1 cellular context compared by ENCODE assay signal in genomic region chr15:29674661-29675533, GRCh38.
TF ChIP-seq lines count a peak whose summit lies in the region.

No MANE protein-coding gene starts in this region.

TF ChIP-seq in HepG2, 621 proteins besides CTCF, POLR2A, EP300 and RAD21 (continued from another document):
- no peak for TF ChIP-seq TBL1XR1 (IDR thresholded peaks at IDR 0.05; ENCODE audit: borderline replicate concordance, low read length, partially characterized antibody)
- TF ChIP-seq UBTF (CRISPR knock-in tag; IDR thresholded peaks at IDR 0.05), result peak; percentile 51; the same call in 1 of the 2 replicates
- TF ChIP-seq ZFP62 (CRISPR knock-in tag; IDR thresholded peaks at IDR 0.05), result no peak
- no peak for TF ChIP-seq MZF1 (CRISPR knock-in tag; IDR thresholded peaks at IDR 0.05; ENCODE audit: borderline replicate concordance)
- TF ChIP-seq ZBTB21 (CRISPR knock-in tag; IDR thresholded peaks at IDR 0.05), result no peak
- TF ChIP-seq ARID5B (CRISPR knock-in tag; IDR thresholded peaks at IDR 0.05), result no peak
- TF ChIP-seq ZNF343 (CRISPR knock-in tag; IDR thresholded peaks at IDR 0.05), result no peak
- peak; percentile 17; the same call in 1 of the 2 replicates for TF ChIP-seq ZNF788 (CRISPR knock-in tag; IDR thresholded peaks at IDR 0.05; ENCODE audit: borderline replicate concordance)
- TF ChIP-seq TOE1 (CRISPR knock-in tag; IDR thresholded peaks at IDR 0.05), result no peak
- no peak for TF ChIP-seq ELK4 (CRISPR knock-in tag; IDR thresholded peaks at IDR 0.05; ENCODE audit: borderline replicate concordance)
- TF ChIP-seq BHLHE40 (IDR thresholded peaks at IDR 0.05; ENCODE audit: low read length), result no peak
- TF ChIP-seq ZC3H4 (CRISPR knock-in tag; IDR thresholded peaks at IDR 0.05; ENCODE audit: borderline replicate concordance), result no peak
- no peak for TF ChIP-seq NFIC (IDR thresholded peaks at IDR 0.05; ENCODE audit: low read length)
- TF ChIP-seq ZBTB44 (CRISPR knock-in tag; IDR thresholded peaks at IDR 0.05), result no peak
- TF ChIP-seq ZNF761 (CRISPR knock-in tag; conservative IDR thresholded peaks at IDR 0.05), result no peak
- TF ChIP-seq HOXA5 (CRISPR knock-in tag; IDR thresholded peaks at IDR 0.05), result no peak
- no peak for TF ChIP-seq ZBTB46 (CRISPR knock-in tag; IDR thresholded peaks at IDR 0.05; ENCODE audit: borderline replicate concordance)
- no peak for TF ChIP-seq ZNF552 (CRISPR knock-in tag; IDR thresholded peaks at IDR 0.05; ENCODE audit: borderline replicate concordance)
- no peak for TF ChIP-seq SP4 (CRISPR knock-in tag; IDR thresholded peaks at IDR 0.05)
- TF ChIP-seq ZNF3 (CRISPR knock-in tag; IDR thresholded peaks at IDR 0.05), result no peak
- no peak for TF ChIP-seq TEAD3 (CRISPR knock-in tag; optimal IDR thresholded peaks at IDR 0.05; ENCODE audit: borderline replicate concordance)
- no peak for TF ChIP-seq YY1 (IDR thresholded peaks at IDR 0.05; ENCODE audit: insufficient read depth, insufficient replicate concordance, low read depth, low read length)
- TF ChIP-seq MYC (CRISPR knock-in tag; IDR thresholded peaks at IDR 0.05; ENCODE audit: borderline replicate concordance), result peak; percentile 29; the same call in 1 of the 2 replicates
- TF ChIP-seq ATF7 (IDR thresholded peaks at IDR 0.05), result no peak
- no peak for TF ChIP-seq ATF7 (CRISPR knock-in tag; IDR thresholded peaks at IDR 0.05)
- TF ChIP-seq GABPB1 (CRISPR knock-in tag; IDR thresholded peaks at IDR 0.05), result peak; percentile 55; the same call in 1 of the 2 replicates
- no peak for TF ChIP-seq ARID3A (IDR thresholded peaks at IDR 0.05; ENCODE audit: low read depth, low read length)
- no peak for TF ChIP-seq HNF4G (IDR thresholded peaks at IDR 0.05; ENCODE audit: borderline replicate concordance, low read depth, low read length)
- no peak for TF ChIP-seq HNF4G (CRISPR knock-in tag; IDR thresholded peaks at IDR 0.05; ENCODE audit: borderline replicate concordance, low read depth)
- no peak for TF ChIP-seq PHF5A (CRISPR knock-in tag; IDR thresholded peaks at IDR 0.05; ENCODE audit: low read depth, unreplicated experiment)
- no peak for TF ChIP-seq NFYB (CRISPR knock-in tag; IDR thresholded peaks at IDR 0.05)
- no peak for TF ChIP-seq PREB (CRISPR knock-in tag; IDR thresholded peaks at IDR 0.05)
- TF ChIP-seq THYN1 (CRISPR knock-in tag; IDR thresholded peaks at IDR 0.05; ENCODE audit: borderline replicate concordance, low read depth), result no peak
- TF ChIP-seq ZC3H13 (CRISPR knock-in tag; IDR thresholded peaks at IDR 0.05), result no peak
- TF ChIP-seq ZNF451 (CRISPR knock-in tag; IDR thresholded peaks at IDR 0.05), result 0 out of 2 replicates have a peak, but pooled peaks have one; percentile 59
- TF ChIP-seq ETS1 (CRISPR knock-in tag; IDR thresholded peaks at IDR 0.05), result no peak
